8 cellular contexts compared by ENCODE assay signal in genomic region chr19:3434630-3435553, GRCh38. TPM values are rescaled to one million over a fixed set of nuclear protein-coding genes. Genes with fewer than 3 reads are reported as not detected.
DNase-seq lines count a peak whose midpoint lies in the region; ATAC-seq, FAIRE-seq and TF ChIP-seq lines count a peak whose summit lies in the region.

No MANE protein-coding gene starts in this region.

- no peaks in the 10 kb centered on the region for H3K27me3 Mint-ChIP-seq in CD8-positive, alpha-beta memory T cell
- H3K27me3 Mint-ChIP-seq in activated T-cell treated with anti-CD3 and anti-CD28 coated beads, Interleukin-2, amount 50 U/mL, for 24 hours: no peaks in the 10 kb centered on the region

- peak overlapping the region; percentile 87 for H3K27ac ChIP-seq in CD8-positive, alpha-beta memory T cell (ENCODE audit: low read depth, low read length)
- H3K27ac ChIP-seq in OCI-LY1 (ENCODE audit: low read depth, low read length, poor library complexity, severe bottlenecking): peak overlapping the region; percentile 39
- H3K27ac ChIP-seq in mucosa of rectum (ENCODE audit: low read depth in 2 of 2, low read length in 2 of 2): peak overlapping the region; percentile 82 to 88

- CTCF ChIA-PET in CD8-positive, alpha-beta memory T cell (lab: Charles Lee): interaction anchor here (7.8 kb wide), 1 partner anchor 107 kb away, joined by 88 read pairs; no protein-coding TSS in a partner anchor

- no peaks in the 10 kb centered on the region for H3K9me3 Mint-ChIP-seq in CD8-positive, alpha-beta memory T cell
- H3K9me3 Mint-ChIP-seq in activated T-cell treated with anti-CD3 and anti-CD28 coated beads, Interleukin-2, amount 50 U/mL, for 24 hours: peaks cover 2% of the 10 kb centered on the region

- DNase-seq in CD8-positive, alpha-beta memory T cell: peak; percentile 90 to 97 (median 94)
- DNase-seq in HTR-8/SVneo (ENCODE audit: insufficient read length, low spot score): peak; percentile 94
- DNase-seq in activated T-cell treated with anti-CD3 and anti-CD28 coated beads, Interleukin-2, amount 50 U/mL, for 24 hours: peak; percentile 99
- DNase-seq in erythroblast (lab: John Stamatoyannopoulos, UW): peak; percentile 98 to 99
- DNase-seq in stimulated activated CD8-positive, alpha-beta memory T cell treated with anti-CD3 and anti-CD28 coated beads, Interleukin-4, amount 100 ng/mL, for 24 hours (ENCODE audit: low read depth): peak; percentile 92

- H3K4me1 ChIP-seq in CD8-positive, alpha-beta memory T cell (ENCODE audit: insufficient read depth, low read length): peaks cover 12% of the 10 kb centered on the region
- H3K4me1 ChIP-seq in OCI-LY1 (ENCODE audit: insufficient read depth, low read length, severe bottlenecking) (peaks cover 12% of the 10 kb centered on the region), mucosa of rectum (ENCODE audit: control insufficient read depth in 2 of 2, insufficient read depth in 2 of 2, low read length in 2 of 2) (peaks cover 10 to 13% of the 10 kb centered on the region in 2 donors)

- H3K9me3 ChIP-seq in CD8-positive, alpha-beta memory T cell (ENCODE audit: low read length): no peaks in the 10 kb centered on the region
- no peaks in the 10 kb centered on the region for H3K9me3 ChIP-seq in OCI-LY1 (ENCODE audit: low read length)
- H3K9me3 ChIP-seq in mucosa of rectum (ENCODE audit: control insufficient read depth in 2 of 2, low read length in 2 of 2): no peaks in the 10 kb centered on the region

- H3K27me3 ChIP-seq in CD8-positive, alpha-beta memory T cell (ENCODE audit: insufficient read depth, low read length, poor library complexity, severe bottlenecking): no peaks in the 10 kb centered on the region
- H3K27me3 ChIP-seq in OCI-LY1 (ENCODE audit: insufficient read depth, low read length) (no peaks in the 10 kb centered on the region), mucosa of rectum (ENCODE audit: control insufficient read depth in 2 of 2, insufficient read depth in 2 of 2, low read length in 2 of 2) (no peaks in the 10 kb centered on the region)

- H3K4me3 ChIP-seq in CD8-positive, alpha-beta memory T cell (ENCODE audit: low read length): peak overlapping the region; percentile 92
- H3K4me3 ChIP-seq in OCI-LY1 (ENCODE audit: low read depth, low read length, poor library complexity, severe bottlenecking): peak overlapping the region; percentile 65
- peak overlapping the region; percentile 85 to 87 for H3K4me3 ChIP-seq in mucosa of rectum (ENCODE audit: low read length in 2 of 2)

- H3K4me1 Mint-ChIP-seq in CD8-positive, alpha-beta memory T cell: peaks cover 14 to 18% (median 16%) of the 10 kb centered on the region in 3 donors
- peaks cover 18% of the 10 kb centered on the region for H3K4me1 Mint-ChIP-seq in activated T-cell treated with anti-CD3 and anti-CD28 coated beads, Interleukin-2, amount 50 U/mL, for 24 hours (ENCODE audit: low read depth)

- ATAC-seq in GM21360 (IDR thresholded peaks at IDR 0.05; ENCODE audit: unreplicated experiment): peak; percentile 67

- FAIRE-seq in HTR-8/SVneo (lab: Jason Lieb, UNC): peak; percentile 86

- H3K36me3 Mint-ChIP-seq in CD8-positive, alpha-beta memory T cell: peaks cover 0 to 17% (median 2%) of the 10 kb centered on the region in 3 donors
- H3K36me3 Mint-ChIP-seq in activated T-cell treated with anti-CD3 and anti-CD28 coated beads, Interleukin-2, amount 50 U/mL, for 24 hours (ENCODE audit: low read depth): peaks cover 36% of the 10 kb centered on the region

- POLR2A ChIA-PET in CD8-positive, alpha-beta memory T cell (lab: Charles Lee): interaction anchor here (0.6 kb wide), 2 partner anchors 58 to 882 kb away, joined by 3 to 7 read pairs; no protein-coding TSS in a partner anchor

- H3K79me2 ChIP-seq in OCI-LY1 (ENCODE audit: insufficient read depth, low read length): no peaks in the 10 kb centered on the region

- no peaks in the 10 kb centered on the region for H3K36me3 ChIP-seq in CD8-positive, alpha-beta memory T cell (ENCODE audit: insufficient read depth, low read length)
- H3K36me3 ChIP-seq in OCI-LY1 (ENCODE audit: insufficient read depth, low read length) (no peaks in the 10 kb centered on the region; the same call in 1 of the 2 replicates), mucosa of rectum (ENCODE audit: control insufficient read depth in 2 of 2, insufficient read depth in 2 of 2, low read length in 2 of 2) (peaks cover 11 to 21% of the 10 kb centered on the region in 2 donors)

- peak overlapping the region; percentile 90 to 100 (median 99) for H3K27ac Mint-ChIP-seq in CD8-positive, alpha-beta memory T cell
- peak overlapping the region; percentile 100 for H3K27ac Mint-ChIP-seq in activated T-cell treated with anti-CD3 and anti-CD28 coated beads, Interleukin-2, amount 50 U/mL, for 24 hours

- no peaks in the 10 kb centered on the region for H3F3A ChIP-seq in OCI-LY1 (ENCODE audit: insufficient read depth, low read length)

- no peaks in the 10 kb centered on the region for H4K20me1 ChIP-seq in OCI-LY1 (ENCODE audit: insufficient read depth, low read length)

- H3K9me2 ChIP-seq in OCI-LY1 (ENCODE audit: low read depth, low read length): no peaks in the 10 kb centered on the region

- no peak for TF ChIP-seq CTCF in OCI-LY1 (IDR thresholded peaks at IDR 0.05; ENCODE audit: low read length)

- TF ChIP-seq POLR2A in erythroblast (IDR thresholded peaks at IDR 0.05; ENCODE audit: low read length): peak; percentile 68

- H3K4me2 ChIP-seq in OCI-LY1 (ENCODE audit: low read length): peak overlapping the region; percentile 95

- H3K9ac ChIP-seq in OCI-LY1 (ENCODE audit: low read length) (peak overlapping the region; percentile 80), mucosa of rectum (ENCODE audit: low read depth in 1 of 2, low read length in 2 of 2) (peak overlapping the region; percentile 76 to 79)

- H2AFZ ChIP-seq in OCI-LY1 (ENCODE audit: low read length): peak overlapping the region; percentile 61

- peak overlapping the region; percentile 87 to 99 (median 98) for H3K4me3 Mint-ChIP-seq in CD8-positive, alpha-beta memory T cell
- H3K4me3 Mint-ChIP-seq in activated T-cell treated with anti-CD3 and anti-CD28 coated beads, Interleukin-2, amount 50 U/mL, for 24 hours: peak overlapping the region; percentile 93

RNA-seq across cellular contexts. Expression of gene SMIM24, which starts 45.4 kb away (rescaled TPM):
- not detected for total RNA-seq in CD8-positive, alpha-beta memory T cell
- 0.66 TPM for polyA plus RNA-seq in CD8-positive, alpha-beta memory T cell

RNA-seq across cellular contexts. Expression of gene SMIM44, which starts 48.3 kb away (rescaled TPM):
- not detected for total RNA-seq in CD8-positive, alpha-beta memory T cell
- not detected for polyA plus RNA-seq in CD8-positive, alpha-beta memory T cell

Comparison
In these comparisons a context has a peak if more than half of its experiments do, and no peak if none do; other contexts are left out.
1. Peak in every context shown above with its lines: DNase-seq, ATAC-seq, H3K4me3 ChIP-seq and H3K27ac ChIP-seq.